Comparison of ENCODE assay signal across 1 cellular context in the genomic region with DNA sequence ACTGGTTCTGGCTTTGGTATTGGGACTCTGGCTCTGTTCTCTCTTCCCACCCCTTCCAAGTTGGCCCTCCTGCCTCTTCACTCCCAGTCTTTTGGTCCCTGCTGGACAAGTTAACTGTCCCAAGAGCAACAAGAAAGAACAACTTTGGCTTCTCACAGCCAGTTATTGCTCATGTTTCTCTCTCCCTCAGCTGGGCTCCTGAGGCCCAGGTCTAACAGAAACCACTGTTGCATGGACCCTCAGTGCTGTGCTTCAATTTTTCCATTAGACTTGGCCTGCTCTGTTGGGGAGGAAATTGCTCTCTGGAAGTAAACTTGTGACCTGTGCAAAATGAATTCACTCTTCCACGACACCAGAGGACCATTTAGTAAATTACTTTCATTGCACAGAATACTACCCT.
TF ChIP-seq lines count a peak whose summit lies in the region.

No MANE protein-coding gene starts in this region.

TF ChIP-seq in IMR-90, 13 proteins besides CTCF, POLR2A, EP300 and RAD21:
- TF ChIP-seq BHLHE40 (IDR thresholded peaks at IDR 0.05; ENCODE audit: low read depth, low read length), result no peak
- no peak for TF ChIP-seq FOS (IDR thresholded peaks at IDR 0.05; ENCODE audit: low read depth, low read length)
- TF ChIP-seq, protein P1, sequence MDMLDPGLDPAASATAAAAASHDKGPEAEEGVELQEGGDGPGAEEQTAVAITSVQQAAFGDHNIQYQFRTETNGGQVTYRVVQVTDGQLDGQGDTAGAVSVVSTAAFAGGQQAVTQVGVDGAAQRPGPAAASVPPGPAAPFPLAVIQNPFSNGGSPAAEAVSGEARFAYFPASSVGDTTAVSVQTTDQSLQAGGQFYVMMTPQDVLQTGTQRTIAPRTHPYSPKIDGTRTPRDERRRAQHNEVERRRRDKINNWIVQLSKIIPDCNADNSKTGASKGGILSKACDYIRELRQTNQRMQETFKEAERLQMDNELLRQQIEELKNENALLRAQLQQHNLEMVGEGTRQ (IDR thresholded peaks at IDR 0.05; ENCODE audit: low read depth, low read length), result no peak
- TF ChIP-seq RCOR1 (IDR thresholded peaks at IDR 0.05; ENCODE audit: insufficient replicate concordance, low read length), result no peak
- TF ChIP-seq, protein P2, sequence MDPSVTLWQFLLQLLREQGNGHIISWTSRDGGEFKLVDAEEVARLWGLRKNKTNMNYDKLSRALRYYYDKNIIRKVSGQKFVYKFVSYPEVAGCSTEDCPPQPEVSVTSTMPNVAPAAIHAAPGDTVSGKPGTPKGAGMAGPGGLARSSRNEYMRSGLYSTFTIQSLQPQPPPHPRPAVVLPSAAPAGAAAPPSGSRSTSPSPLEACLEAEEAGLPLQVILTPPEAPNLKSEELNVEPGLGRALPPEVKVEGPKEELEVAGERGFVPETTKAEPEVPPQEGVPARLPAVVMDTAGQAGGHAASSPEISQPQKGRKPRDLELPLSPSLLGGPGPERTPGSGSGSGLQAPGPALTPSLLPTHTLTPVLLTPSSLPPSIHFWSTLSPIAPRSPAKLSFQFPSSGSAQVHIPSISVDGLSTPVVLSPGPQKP (IDR thresholded peaks at IDR 0.05; ENCODE audit: borderline replicate concordance, low read depth, low read length), result no peak
- TF ChIP-seq MAFK (IDR thresholded peaks at IDR 0.05; ENCODE audit: low read depth, low read length), result no peak
- no peak for TF ChIP-seq CEBPB (IDR thresholded peaks at IDR 0.05; ENCODE audit: low read depth, low read length)
- TF ChIP-seq MAZ (IDR thresholded peaks at IDR 0.05; ENCODE audit: borderline replicate concordance, low read depth, low read length), result no peak
- no peak for TF ChIP-seq RFX5 (IDR thresholded peaks at IDR 0.05; ENCODE audit: low read depth, low read length)
- no peak for TF ChIP-seq SMC3 (IDR thresholded peaks at IDR 0.05; ENCODE audit: low read depth, low read length)
- TF ChIP-seq CHD1 (IDR thresholded peaks at IDR 0.05; ENCODE audit: low read depth, low read length), result no peak
